In genomic region chr2:46555011-46555410, GRCh38 we compare ENCODE assay signal across 7 cellular contexts. TPM values are rescaled to one million over a fixed set of nuclear protein-coding genes. Genes with fewer than 3 reads are reported as not detected.
DNase-seq lines count a peak whose midpoint lies in the region; ATAC-seq and TF ChIP-seq lines count a peak whose summit lies in the region.

No MANE protein-coding gene starts in this region.

- 91% methylated on average over 8 of the region's 8 CpGs for WGBS in SK-N-SH (ENCODE audit: low lambda C conversion rate)
- WGBS in endodermal cell (ENCODE audit: insufficient coverage in 1 of 2, insufficient read length in 1 of 2), 2 experiments = 43 to 50% methylated on average over 5 to 8 of the region's 8 CpGs

- no peaks in the 10 kb centered on the region for H3K27me3 Mint-ChIP-seq in endodermal cell (ENCODE audit: insufficient read depth)

- peaks cover 71% of the 10 kb centered on the region for H4K20me1 ChIP-seq in SK-N-SH (ENCODE audit: insufficient read depth)

- H3K27ac ChIP-seq in SK-N-SH (ENCODE audit: low read depth in 2 of 2, low read length in 1 of 2) (no peak overlapping the region), endodermal cell (ENCODE audit: low read depth, low read length) (no peak overlapping the region)

- peak; percentile 72 for TF ChIP-seq CTCF in GM12875 (IDR thresholded peaks at IDR 0.05; ENCODE audit: borderline replicate concordance, insufficient read depth, low read depth, low read length)
- TF ChIP-seq CTCF in SK-N-SH (IDR thresholded peaks at IDR 0.05) = peak; percentile 59
- TF ChIP-seq CTCF in endodermal cell (conservative IDR thresholded peaks at IDR 0.05) = peak; percentile 84

- H3K9me2 ChIP-seq in SK-N-SH = no peaks in the 10 kb centered on the region

- H3K27me3 ChIP-seq in SK-N-SH (ENCODE audit: insufficient read depth) = no peaks in the 10 kb centered on the region
- no peaks in the 10 kb centered on the region for H3K27me3 ChIP-seq in endodermal cell (ENCODE audit: control insufficient read depth, insufficient read depth, low read length, poor library complexity, severe bottlenecking)

- H3K4me1 Mint-ChIP-seq in endodermal cell = peaks cover 36% of the 10 kb centered on the region

- peaks cover 28% of the 10 kb centered on the region for H3K36me3 Mint-ChIP-seq in endodermal cell (ENCODE audit: low read depth)

- H3F3A ChIP-seq in SK-N-SH (replicated peaks; ENCODE audit: insufficient read depth) = peaks cover 12% of the 10 kb centered on the region

- H3K4me3 Mint-ChIP-seq in endodermal cell = no peak overlapping the region

- no peak overlapping the region for H3K9ac ChIP-seq in SK-N-SH
- no peak overlapping the region for H3K9ac ChIP-seq in endodermal cell (ENCODE audit: extremely low read depth, low read length, poor library complexity, severe bottlenecking)

- peaks cover 10% of the 10 kb centered on the region for H3K9me3 Mint-ChIP-seq in endodermal cell

- peaks cover 95% of the 10 kb centered on the region for H3K79me2 ChIP-seq in SK-N-SH (ENCODE audit: insufficient read depth)

- CTCF ChIA-PET in SK-N-SH (lab: Yijun Ruan, JAX) = interaction anchor here (0.6 to 3.3 kb wide), 21 partner anchors 8 to 95 kb away, joined by 3 to 23 read pairs (median 4); no protein-coding TSS in a partner anchor

- ATAC-seq in HG03025 (IDR thresholded peaks at IDR 0.05; ENCODE audit: low FRiP score, unreplicated experiment) (no peak), GM18511 (IDR thresholded peaks at IDR 0.05; ENCODE audit: unreplicated experiment) (no peak)

- H3K36me3 ChIP-seq in SK-N-SH (replicated peaks in 1 of 2; ENCODE audit: control insufficient read depth in 1 of 2, insufficient read depth in 2 of 2, low read length in 1 of 2) (peaks cover 34 to 38% of the 10 kb centered on the region in 2 experiments), endodermal cell (ENCODE audit: control insufficient read depth, insufficient read depth, low read length) (peaks cover 4% of the 10 kb centered on the region)

- H3K4me3 ChIP-seq in GM12875 (ENCODE audit: low read depth, low read length) (no peak overlapping the region), SK-N-SH (ENCODE audit: low read depth in 2 of 2, low read length in 1 of 2) (no peak overlapping the region), endodermal cell (ENCODE audit: low read length) (no peak overlapping the region)

- no peak overlapping the region for H2AFZ ChIP-seq in SK-N-SH (ENCODE audit: low read depth)

- no peak for TF ChIP-seq EP300 in SK-N-SH (IDR thresholded peaks at IDR 0.05; ENCODE audit: borderline replicate concordance in 1 of 2, low read depth in 1 of 2, low read length in 1 of 2)

- TF ChIP-seq RAD21 in SK-N-SH (IDR thresholded peaks at IDR 0.05; ENCODE audit: low read length) = peak; percentile 28; the same call in 1 of the 2 replicates

- no peak overlapping the region for H3K4me2 ChIP-seq in SK-N-SH

- DNase-seq in SK-N-SH = peak; percentile 28
- peak; percentile 80 for DNase-seq in endodermal cell
- peak; percentile 41 for DNase-seq in stimulated activated CD4-positive, alpha-beta T cell treated with anti-CD3 and anti-CD28 coated beads, Interleukin-12 subunit alpha, Interleukin-12 subunit beta, amount 100 ng/mL, for 4 hours
- DNase-seq in UCSD-AML1 (lab: John Stamatoyannopoulos, UW; ENCODE audit: unreplicated experiment) = no peak

- no peak overlapping the region for H3K27ac Mint-ChIP-seq in endodermal cell

- POLR2A ChIA-PET in SK-N-SH (lab: Yijun Ruan, JAX) = no interaction called here

- H3K9me3 ChIP-seq in SK-N-SH (no peaks in the 10 kb centered on the region), endodermal cell (ENCODE audit: control insufficient read depth, low read length) (peaks cover 12% of the 10 kb centered on the region)

- peaks cover 0 to 21% of the 10 kb centered on the region in 2 experiments; a peak in 1 of 4 replicates for H3K4me1 ChIP-seq in SK-N-SH (ENCODE audit: control insufficient read depth in 1 of 2, insufficient read depth in 2 of 2, low read depth in 1 of 2, low read length in 1 of 2)
- H3K4me1 ChIP-seq in endodermal cell (ENCODE audit: control insufficient read depth, insufficient read depth, low read length) = peaks cover 14% of the 10 kb centered on the region

TF ChIP-seq in SK-N-SH, 30 proteins besides CTCF, POLR2A, EP300 and RAD21:
- no peak for TF ChIP-seq ELF1 (IDR thresholded peaks at IDR 0.05)
- peak; percentile 27; the same call in 1 of the 2 replicates for TF ChIP-seq SMC3 (IDR thresholded peaks at IDR 0.05; ENCODE audit: low read depth, low read length)

RNA-seq across cellular contexts. Expression of gene ATP6V1E2, which starts 12.6 kb away (rescaled TPM):
- polyA plus RNA-seq in SK-N-SH (2012; rRNA removed) = 9.3 and 9.5 TPM in 2 replicates
- polyA plus RNA-seq in SK-N-SH (2012; cell fraction: cytosol; rRNA removed) = 6.3 and 9.7 TPM in 2 replicates
- 7.2 and 8.1 TPM in 2 replicates for polyA plus RNA-seq in SK-N-SH (2012; cell fraction: nucleus; rRNA removed)
- 1 to 10 TPM; 5.9 to 6.7 TPM for total RNA-seq in endodermal cell
- 7.2 TPM for polyA plus RNA-seq in endodermal cell (2013, experiment 1 of 2)
- 6.0 TPM for polyA plus RNA-seq in endodermal cell (2013, experiment 2 of 2)

RNA-seq across cellular contexts. Expression of gene RHOQ, which starts 12.7 kb away (rescaled TPM):
- 33.6 and 41.2 TPM in 2 replicates for polyA plus RNA-seq in SK-N-SH (2012; rRNA removed)
- polyA plus RNA-seq in SK-N-SH (2012; cell fraction: cytosol; rRNA removed) = 52.0 and 64.7 TPM in 2 replicates
- 36.9 and 64.0 TPM in 2 replicates for polyA plus RNA-seq in SK-N-SH (2012; cell fraction: nucleus; rRNA removed)
- 10 to 100 TPM; 38.5 to 41.0 TPM for total RNA-seq in endodermal cell
- polyA plus RNA-seq in endodermal cell (2013, experiment 1 of 2) = 47.4 TPM
- 46.2 TPM for polyA plus RNA-seq in endodermal cell (2013, experiment 2 of 2)
